19 cellular contexts compared by ENCODE assay signal in genomic region chr16:60792437-60792836, GRCh38.
"Had no signal": no experiment of that assay in that cellular context is flagged by ENCODE, and none has a peak within 500 bp of the region (broad histone marks: within the 10 kb centered on the region; RNA-seq: fewer than 3 reads in every experiment).

No MANE protein-coding gene starts in this region.

- H3K4me3 ChIP-seq: SJSA1, SK-N-MC had no signal

- H3K27ac ChIP-seq: SJSA1, SK-N-MC had no signal

- DNase-seq: KBM-7, MV-4-11, NCI-H1048, NCI-H1436, NCI-H187, NCI-H2029, NCI-H2081 treated with DMSO at 0.1 percent for 48 hours, NCI-H2227 treated with DMSO at 0.1 percent for 48 hours, NCI-H524, NCI-H526 treated with DMSO at 0.1 percent for 48 hours, NCI-H82, Right ventricle myocardium superior, RPMI8226, SIG-M5, SW 1271, T-cell, T-helper 9 cell had no signal

- H3K27me3 ChIP-seq: SJSA1 had no signal

- H3K36me3 ChIP-seq: SJSA1 had no signal

- ATAC-seq: T-cell had no signal
